ENCODE assay signal across 15 cellular contexts in genomic region chr19:1325568-1326294, GRCh38. TPM values are rescaled to one million over a fixed set of nuclear protein-coding genes. Genes with fewer than 3 reads are reported as not detected.
DNase-seq lines count a peak whose midpoint lies in the region; ATAC-seq lines count a peak whose summit lies in the region.
"Had no signal": no experiment of that assay in that cellular context is flagged by ENCODE, and none has a peak within 500 bp of the region (broad histone marks: within the 10 kb centered on the region; RNA-seq: fewer than 3 reads in every experiment).

No MANE protein-coding gene starts in this region.

- H3K27me3 ChIP-seq in H7 (ENCODE audit: control insufficient read depth, insufficient read depth, low read length) (no peaks in the 10 kb centered on the region), right cardiac atrium (ENCODE audit: control insufficient read depth, insufficient read depth) (no peaks in the 10 kb centered on the region)
- H3K27me3 ChIP-seq: right lobe of liver had no signal

- H3K4me3 ChIP-seq in H7 (ENCODE audit: insufficient read depth, low read depth, low read length) = peak overlapping the region; percentile 35; the same call in 1 of the 2 replicates
- peak overlapping the region; percentile 37 for H3K4me3 ChIP-seq in right cardiac atrium (ENCODE audit: low read length)
- H3K4me3 ChIP-seq: SK-N-MC had no signal

- H3K27me3 Mint-ChIP-seq in activated naive CD8-positive, alpha-beta T cell treated with anti-CD3 and anti-CD28 coated beads for 36 hours = peaks cover 46% of the 10 kb centered on the region
- peaks cover 60% of the 10 kb centered on the region for H3K27me3 Mint-ChIP-seq in stimulated activated memory B cell treated with anti-CD40 and anti-IgM and Interleukin-4, amounts not matched to agents 10 μg/mL and 1 μg/mL and 100 μg/mL, for 72 hours
- peaks cover 46% of the 10 kb centered on the region for H3K27me3 Mint-ChIP-seq in activated T-cell treated with anti-CD3 and anti-CD28 coated beads, Interleukin-2, amount 50 U/mL, for 24 hours

- DNase-seq in H7 = no peak
- no peak for DNase-seq in activated naive CD8-positive, alpha-beta T cell treated with anti-CD3 and anti-CD28 coated beads for 36 hours
- peak in 1 of 3 donors; percentile 59 for DNase-seq in right cardiac atrium
- DNase-seq in kidney tubule cell (ENCODE audit: low spot score) = no peak
- DNase-seq in KBM-7 = no peak
- no peak for DNase-seq in LoVo (ENCODE audit: low spot score)
- DNase-seq in activated T-cell treated with anti-CD3 and anti-CD28 coated beads, Interleukin-2, amount 50 U/mL, for 24 hours = no peak
- DNase-seq: activated CD4-positive, alpha-beta T cell treated with anti-CD3 and anti-CD28 coated beads, Interleukin-2, amount 10 ng/mL, durations not matched to agents 7 days and 5 days; NCI-H524 treated with DMSO at 0.1 percent for 48 hours had no signal

- peaks cover 1% of the 10 kb centered on the region for H3K4me1 Mint-ChIP-seq in activated naive CD8-positive, alpha-beta T cell treated with anti-CD3 and anti-CD28 coated beads for 36 hours
- H3K4me1 Mint-ChIP-seq in stimulated activated memory B cell treated with anti-CD40 and anti-IgM and Interleukin-4, amounts not matched to agents 10 μg/mL and 1 μg/mL and 100 μg/mL, for 72 hours = peaks cover 5% of the 10 kb centered on the region
- H3K4me1 Mint-ChIP-seq in activated T-cell treated with anti-CD3 and anti-CD28 coated beads, Interleukin-2, amount 50 U/mL, for 24 hours (ENCODE audit: low read depth) = peaks cover 2% of the 10 kb centered on the region
- H3K4me1 Mint-ChIP-seq: activated CD4-positive, alpha-beta T cell treated with anti-CD3 and anti-CD28 coated beads, Interleukin-2, amount 10 ng/mL, durations not matched to agents 7 days and 5 days had no signal

- in situ Hi-C loops in KBM-7 (cut with MboI; ENCODE audit: low pct_unique_long_range_greater_than_20kb, low sequenced_read_pairs) = no loop called here

- intact Hi-C loops in right cardiac atrium (cut with DNase I) = no loop called here

- no peaks in the 10 kb centered on the region for H3K36me3 Mint-ChIP-seq in activated naive CD8-positive, alpha-beta T cell treated with anti-CD3 and anti-CD28 coated beads for 36 hours
- H3K36me3 Mint-ChIP-seq in stimulated activated memory B cell treated with anti-CD40 and anti-IgM and Interleukin-4, amounts not matched to agents 10 μg/mL and 1 μg/mL and 100 μg/mL, for 72 hours = no peaks in the 10 kb centered on the region
- H3K36me3 Mint-ChIP-seq in activated T-cell treated with anti-CD3 and anti-CD28 coated beads, Interleukin-2, amount 50 U/mL, for 24 hours (ENCODE audit: low read depth) = no peaks in the 10 kb centered on the region

- peak overlapping the region; percentile 63 for H3K4me3 Mint-ChIP-seq in activated naive CD8-positive, alpha-beta T cell treated with anti-CD3 and anti-CD28 coated beads for 36 hours
- peak overlapping the region; percentile 52 for H3K4me3 Mint-ChIP-seq in stimulated activated memory B cell treated with anti-CD40 and anti-IgM and Interleukin-4, amounts not matched to agents 10 μg/mL and 1 μg/mL and 100 μg/mL, for 72 hours
- H3K4me3 Mint-ChIP-seq in activated T-cell treated with anti-CD3 and anti-CD28 coated beads, Interleukin-2, amount 50 U/mL, for 24 hours = no peak overlapping the region
- H3K4me3 Mint-ChIP-seq: activated CD4-positive, alpha-beta T cell treated with anti-CD3 and anti-CD28 coated beads, Interleukin-2, amount 10 ng/mL, durations not matched to agents 7 days and 5 days had no signal

- no peak overlapping the region for H3K27ac Mint-ChIP-seq in activated naive CD8-positive, alpha-beta T cell treated with anti-CD3 and anti-CD28 coated beads for 36 hours
- peak overlapping the region; percentile 40 for H3K27ac Mint-ChIP-seq in stimulated activated memory B cell treated with anti-CD40 and anti-IgM and Interleukin-4, amounts not matched to agents 10 μg/mL and 1 μg/mL and 100 μg/mL, for 72 hours
- no peak overlapping the region for H3K27ac Mint-ChIP-seq in activated T-cell treated with anti-CD3 and anti-CD28 coated beads, Interleukin-2, amount 50 U/mL, for 24 hours
- H3K27ac Mint-ChIP-seq: activated CD4-positive, alpha-beta T cell treated with anti-CD3 and anti-CD28 coated beads, Interleukin-2, amount 10 ng/mL, durations not matched to agents 7 days and 5 days had no signal

- H3K9me3 Mint-ChIP-seq in activated naive CD8-positive, alpha-beta T cell treated with anti-CD3 and anti-CD28 coated beads for 36 hours = no peaks in the 10 kb centered on the region
- H3K9me3 Mint-ChIP-seq in stimulated activated memory B cell treated with anti-CD40 and anti-IgM and Interleukin-4, amounts not matched to agents 10 μg/mL and 1 μg/mL and 100 μg/mL, for 72 hours = no peaks in the 10 kb centered on the region
- H3K9me3 Mint-ChIP-seq in activated T-cell treated with anti-CD3 and anti-CD28 coated beads, Interleukin-2, amount 50 U/mL, for 24 hours = no peaks in the 10 kb centered on the region
- H3K9me3 Mint-ChIP-seq: activated CD4-positive, alpha-beta T cell treated with anti-CD3 and anti-CD28 coated beads, Interleukin-2, amount 10 ng/mL, durations not matched to agents 7 days and 5 days had no signal

- H3K4me1 ChIP-seq in right cardiac atrium (ENCODE audit: control insufficient read depth, insufficient read depth, low read length) = no peaks in the 10 kb centered on the region

- no peak overlapping the region for H3K27ac ChIP-seq in right cardiac atrium (ENCODE audit: low read length)
- H3K27ac ChIP-seq: epithelial cell of prostate, right lobe of liver, SK-N-MC had no signal

- 81% methylated on average over 38 of the region's 38 CpGs for WGBS in right cardiac atrium

- no peaks in the 10 kb centered on the region for H3K9me3 ChIP-seq in right cardiac atrium (ENCODE audit: control insufficient read depth, low read length)
- H3K9me3 ChIP-seq: right lobe of liver had no signal

- ATAC-seq in right cardiac atrium = no peak
- no peak for ATAC-seq in stimulated activated memory B cell treated with anti-CD40 and anti-IgM and Interleukin-4, amounts not matched to agents 10 μg/mL and 1 μg/mL and 100 μg/mL, for 72 hours

- no peaks in the 10 kb centered on the region for H3K36me3 ChIP-seq in H7 (replicated peaks; ENCODE audit: control insufficient read depth, insufficient read depth, low read length)
- H3K36me3 ChIP-seq: right lobe of liver had no signal

RNA-seq across cellular contexts. Expression of gene EFNA2, which starts 40.1 kb away (rescaled TPM):
- total RNA-seq in H7 (2014; rRNA removed; shearing (Covaris generic)) = 12.4 and 20.2 TPM in 2 replicates
- not detected for total RNA-seq in activated naive CD8-positive, alpha-beta T cell treated with anti-CD3 and anti-CD28 coated beads for 36 hours
- total RNA-seq in right cardiac atrium = not detected
- not detected for polyA plus RNA-seq in right cardiac atrium
- total RNA-seq: activated CD4-positive, alpha-beta T cell treated with anti-CD3 and anti-CD28 coated beads, Interleukin-2, amount 10 ng/mL, durations not matched to agents 7 days and 5 days; lung microvascular endothelial cell had no signal
- polyA plus RNA-seq: adipose tissue had no signal

RNA-seq across cellular contexts. Expression of gene FAM174C, which starts 50.4 kb away (rescaled TPM):
- 78.0 and 83.1 TPM in 2 replicates for total RNA-seq in H7 (2014; rRNA removed; shearing (Covaris generic))
- 100 to 1,000 TPM in 1 of 2 experiments, 10 to 100 TPM in 1; 99.8 to 101 TPM for total RNA-seq in activated naive CD8-positive, alpha-beta T cell treated with anti-CD3 and anti-CD28 coated beads for 36 hours
- 10 to 100 TPM; 15.9 to 18.1 (median 17.0) TPM for total RNA-seq in right cardiac atrium
- polyA plus RNA-seq in right cardiac atrium = 25.3 TPM

RNA-seq across cellular contexts. Expression of gene CIRBP, which starts 56.6 kb away (rescaled TPM):
- total RNA-seq in H7 (2014; rRNA removed; shearing (Covaris generic)) = 219 and 221 TPM in 2 replicates
- 100 to 1,000 TPM; 208 to 216 TPM for total RNA-seq in activated naive CD8-positive, alpha-beta T cell treated with anti-CD3 and anti-CD28 coated beads for 36 hours
- 100 to 1,000 TPM; 288 to 417 (median 333) TPM for total RNA-seq in right cardiac atrium
- polyA plus RNA-seq in right cardiac atrium = 370 TPM

RNA-seq across cellular contexts. Expression of gene NDUFS7, which starts 58.0 kb away (rescaled TPM):
- total RNA-seq in H7 (2014; rRNA removed; shearing (Covaris generic)) = 125 and 140 TPM in 2 replicates
- 100 to 1,000 TPM in 1 of 2 experiments, 10 to 100 TPM in 1; 98.7 to 101 TPM for total RNA-seq in activated naive CD8-positive, alpha-beta T cell treated with anti-CD3 and anti-CD28 coated beads for 36 hours
- 100 to 1,000 TPM; 209 to 294 (median 259) TPM for total RNA-seq in right cardiac atrium
- 437 TPM for polyA plus RNA-seq in right cardiac atrium

Comparison
In these comparisons a context has a peak if more than half of its experiments do, and no peak if none do; other contexts are left out.
1. RNA of gene EFNA2, which starts 40.1 kb away (total RNA-seq): 12.4 to 20.2 TPM in H7; not detected in activated naive CD8-positive, alpha-beta T cell treated with anti-CD3 and anti-CD28 coated beads for 36 hours and not detected in right cardiac atrium; every median in the first group is over 10 times any median in the second.